7 cellular contexts compared by ENCODE assay signal in the genomic region with DNA sequence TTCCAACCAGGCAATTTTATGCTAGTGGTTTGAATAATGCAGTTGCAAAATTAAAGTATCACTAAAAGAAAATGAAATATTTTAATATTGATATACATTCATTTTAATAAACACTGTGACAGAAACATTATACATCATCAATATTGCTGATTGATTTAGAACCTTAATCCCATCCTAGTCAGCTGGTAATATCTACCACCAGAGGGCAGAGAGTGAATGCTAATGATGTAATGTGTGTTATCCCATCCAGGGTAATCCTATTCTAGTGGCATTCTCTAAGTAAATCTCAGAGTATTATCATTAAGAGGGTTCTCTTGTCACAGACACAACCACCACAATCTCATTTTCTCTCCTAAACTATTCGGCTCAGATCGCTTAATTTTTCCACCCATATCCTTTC.
A peak's percentile ranks its signal among the peaks of the same experiment; 100 is the strongest.
DNase-seq lines count a peak whose midpoint lies in the region; ATAC-seq and TF ChIP-seq lines count a peak whose summit lies in the region.

No MANE protein-coding gene starts in this region.

- TF ChIP-seq CTCF in progenitor cell of endocrine pancreas (IDR thresholded peaks at IDR 0.05; ENCODE audit: unreplicated experiment), result peak; percentile 61

- no peak overlapping the region for H3K4me3 Mint-ChIP-seq in progenitor cell of endocrine pancreas (ENCODE audit: low read depth)
- no peak overlapping the region for H3K4me3 Mint-ChIP-seq in effector memory CD8-positive, alpha-beta T cell

- no peak overlapping the region for H2AFZ ChIP-seq in GM23248

- H3K27me3 ChIP-seq in GM23248 (replicated peaks; ENCODE audit: insufficient read depth), result no peaks in the 10 kb centered on the region

- WGBS in GM23248 (ENCODE audit: low coverage in 1 of 2, low lambda C conversion rate in 2 of 2, missing lambda C conversion rate in 2 of 2), 2 experiments, result 15 to 38% methylated on average over 2 of the region's 2 CpGs

- H3K9me3 ChIP-seq in GM23248 (ENCODE audit: low read depth), result no peaks in the 10 kb centered on the region

- no peaks in the 10 kb centered on the region for H4K20me1 ChIP-seq in GM23248 (ENCODE audit: insufficient read depth)

- no peak overlapping the region for H3K4me3 ChIP-seq in GM23248

- ATAC-seq in GM21619 (IDR thresholded peaks at IDR 0.05; ENCODE audit: unreplicated experiment), result no peak
- ATAC-seq in GM21515 (IDR thresholded peaks at IDR 0.05; ENCODE audit: unreplicated experiment), result no peak
- no peak for ATAC-seq in effector memory CD8-positive, alpha-beta T cell (replicated peaks)

- peaks cover 3% of the 10 kb centered on the region for H3K9me3 Mint-ChIP-seq in progenitor cell of endocrine pancreas (ENCODE audit: low read depth)
- peaks cover 5 to 7% of the 10 kb centered on the region in 2 donors for H3K9me3 Mint-ChIP-seq in effector memory CD8-positive, alpha-beta T cell

- in situ Hi-C loops in GM23248 (cut with MboI), result no loop called here

- DNase-seq in GM23248, result peak; percentile 15
- DNase-seq in NCI-H1694 treated with DMSO at 0.1 percent for 48 hours (lab: John Stamatoyannopoulos, UW), result peak; percentile 37
- peak; percentile 10 for DNase-seq in cerebellum (ENCODE audit: low spot score)
- DNase-seq in progenitor cell of endocrine pancreas (ENCODE audit: low spot score, unreplicated experiment), result no peak
- no peak for DNase-seq in effector memory CD8-positive, alpha-beta T cell

- no peaks in the 10 kb centered on the region for H3K36me3 ChIP-seq in GM23248 (ENCODE audit: low read depth)

- H3K4me1 Mint-ChIP-seq in progenitor cell of endocrine pancreas (ENCODE audit: low read depth), result peaks cover 20% of the 10 kb centered on the region
- H3K4me1 Mint-ChIP-seq in effector memory CD8-positive, alpha-beta T cell (ENCODE audit: low read depth in 2 of 2), result no peaks in the 10 kb centered on the region

- H3K27ac Mint-ChIP-seq in progenitor cell of endocrine pancreas, result no peak overlapping the region
- no peak overlapping the region for H3K27ac Mint-ChIP-seq in effector memory CD8-positive, alpha-beta T cell

- H3K27me3 Mint-ChIP-seq in progenitor cell of endocrine pancreas, result no peaks in the 10 kb centered on the region
- no peaks in the 10 kb centered on the region for H3K27me3 Mint-ChIP-seq in effector memory CD8-positive, alpha-beta T cell

- H3K36me3 Mint-ChIP-seq in progenitor cell of endocrine pancreas (ENCODE audit: insufficient read depth), result no peaks in the 10 kb centered on the region
- no peaks in the 10 kb centered on the region for H3K36me3 Mint-ChIP-seq in effector memory CD8-positive, alpha-beta T cell (ENCODE audit: insufficient read depth)

- no peak overlapping the region for H3K9ac ChIP-seq in GM23248

- H3F3A ChIP-seq in GM23248 (ENCODE audit: insufficient read depth), result no peaks in the 10 kb centered on the region

- no peak overlapping the region for H3K4me2 ChIP-seq in GM23248 (ENCODE audit: unreplicated experiment)

- no peaks in the 10 kb centered on the region for H3K79me2 ChIP-seq in GM23248 (ENCODE audit: insufficient read depth)

- H3K27ac ChIP-seq in GM23248, result no peak overlapping the region

- H3K9me2 ChIP-seq in GM23248 (ENCODE audit: insufficient read depth), result no peaks in the 10 kb centered on the region

- no peaks in the 10 kb centered on the region for H3K4me1 ChIP-seq in GM23248 (ENCODE audit: insufficient read depth)

Comparison
In these comparisons a context has a peak if more than half of its experiments do, and no peak if none do; other contexts are left out.
1. DNase-seq: peak in GM23248 (single experiment), NCI-H1694 treated with DMSO at 0.1 percent for 48 hours (single experiment) and cerebellum (single experiment); none in progenitor cell of endocrine pancreas (single experiment) and effector memory CD8-positive, alpha-beta T cell (0 of 3).